23 cellular contexts compared by ENCODE assay signal in the genomic region with DNA sequence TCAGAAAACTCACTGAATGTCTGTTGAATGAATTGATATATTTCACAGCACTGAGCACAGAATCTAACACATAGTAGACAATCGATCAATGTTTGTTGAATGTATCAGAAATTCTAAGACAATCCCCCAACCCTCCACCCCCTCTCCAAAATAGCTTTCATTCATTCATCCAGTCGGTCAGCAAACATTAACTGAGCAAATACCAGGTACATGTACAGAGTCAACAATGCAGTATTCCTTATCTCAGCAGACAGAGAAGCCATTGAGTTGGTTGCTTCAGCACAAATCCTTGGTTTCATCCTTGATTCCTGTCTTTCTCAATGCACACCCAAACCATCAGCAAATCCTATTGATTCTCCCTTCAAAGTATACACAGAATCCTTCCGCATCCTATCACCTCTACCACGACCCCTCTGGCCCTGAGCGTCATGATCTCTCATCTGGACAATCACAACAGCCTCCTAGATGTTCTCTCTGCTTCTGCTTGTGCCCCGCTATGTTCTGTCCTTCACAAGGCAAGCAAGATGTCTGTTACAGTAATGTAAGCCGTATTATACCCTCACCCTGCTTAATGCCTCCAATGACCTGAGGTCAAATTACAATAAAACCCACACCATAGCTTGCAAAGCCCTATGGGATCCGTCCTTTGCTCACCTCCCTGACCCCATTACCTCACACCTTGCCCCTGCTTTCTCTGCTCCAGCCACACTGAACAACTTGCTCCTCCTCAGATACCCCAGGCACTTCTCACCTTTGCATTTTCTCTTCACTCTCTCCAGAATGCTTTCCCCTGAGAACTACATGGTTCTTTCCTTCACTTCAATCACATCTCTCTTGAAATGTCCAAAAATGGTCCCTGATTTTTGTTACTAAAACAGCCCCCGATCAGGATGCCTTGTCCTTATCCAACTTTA.
"Had no signal": no experiment of that assay in that cellular context is flagged by ENCODE, and none has a peak within 500 bp of the region (broad histone marks: within the 10 kb centered on the region; RNA-seq: fewer than 3 reads in every experiment).

No MANE protein-coding gene starts in this region.

- H3K4me3 ChIP-seq: adrenal gland, SK-N-MC had no signal

- H3K36me3 ChIP-seq: adrenal gland, WERI-Rb-1 had no signal

- H3K27ac ChIP-seq: adrenal gland, SK-N-MC, WERI-Rb-1 had no signal

- DNase-seq: activated CD4-positive, alpha-beta T cell treated with anti-CD3 and anti-CD28 coated beads for 4 hours; activated CD8-positive, alpha-beta memory T cell treated with anti-CD3 and anti-CD28 coated beads, Interleukin-2, amount 50 U/mL, for 48 hours; activated CD8-positive, alpha-beta T cell treated with anti-CD3 and anti-CD28 coated beads, Interleukin-2, amount 10 ng/mL, durations not matched to agents 7 days and 5 days; activated naive CD4-positive, alpha-beta T cell treated with anti-CD3 and anti-CD28 coated beads, Interleukin-2, amount 50 U/mL, for 16 hours; activated naive CD8-positive, alpha-beta T cell treated with anti-CD3 and anti-CD28 coated beads, Interleukin-2, amount 10 ng/mL, durations not matched to agents 7 days and 5 days; activated T-cell treated with anti-CD3 and anti-CD28 coated beads, Interleukin-2, amount 50 U/mL, for 1 hour; adrenal gland; anterior cingulate cortex; caudate nucleus; Karpas-422; MM.1S; NCI-H1105; NCI-H1436; NCI-H1694 treated with DMSO at 0.1 percent for 48 hours; NCI-H2029 treated with DMSO at 0.1 percent for 48 hours; NCI-H446; NCI-H524; NCI-H774; NK-92 treated with Interleukin-12 subunit alpha and Interleukin-12 subunit beta, amount 100 ng/mL, for 24 hours; RPMI8226; T-helper 1 cell; WERI-Rb-1 had no signal

- H3K4me1 ChIP-seq: adrenal gland had no signal

- H3K9me3 ChIP-seq: adrenal gland had no signal

- H3K27me3 ChIP-seq: adrenal gland had no signal
